In genomic region chr15:77617507-77618285, GRCh38 we compare ENCODE assay signal across 10 cellular contexts. TPM values are rescaled to one million over a fixed set of nuclear protein-coding genes. Genes with fewer than 3 reads are reported as not detected.
DNase-seq lines count a peak whose midpoint lies in the region; ATAC-seq and TF ChIP-seq lines count a peak whose summit lies in the region.
"Had no signal": no experiment of that assay in that cellular context is flagged by ENCODE, and none has a peak within 500 bp of the region (broad histone marks: within the 10 kb centered on the region; RNA-seq: fewer than 3 reads in every experiment).

No MANE protein-coding gene starts in this region.

- TF ChIP-seq POLR2A in transverse colon (IDR thresholded peaks at IDR 0.05) = no peak

- H3K27ac ChIP-seq in heart right ventricle = no peak overlapping the region
- H3K27ac ChIP-seq in transverse colon = no peak overlapping the region
- H3K27ac ChIP-seq: SJCRH30 had no signal

- TF ChIP-seq EP300 in transverse colon (IDR thresholded peaks at IDR 0.05; ENCODE audit: low read depth) = no peak

- peaks cover 0 to 2% (median 0%) of the 10 kb centered on the region in 7 donors for H3K27me3 ChIP-seq in heart right ventricle
- H3K27me3 ChIP-seq in transverse colon = no peaks in the 10 kb centered on the region

- H3K9me3 ChIP-seq in heart right ventricle (no peaks in the 10 kb centered on the region), transverse colon (no peaks in the 10 kb centered on the region)
- H3K9me3 ChIP-seq: SJCRH30 had no signal

- DNase-seq in heart right ventricle = no peak
- DNase-seq in left ventricle myocardium superior = no peak
- peak; percentile 3 for DNase-seq in NOMO-1 treated with DMSO at 0.1 percent for 48 hours (lab: John Stamatoyannopoulos, UW; ENCODE audit: unreplicated experiment)
- peak; percentile 36 for DNase-seq in epithelial cell of esophagus (ENCODE audit: low read depth)
- no peak for DNase-seq in transverse colon
- DNase-seq in stimulated activated CD4-positive, alpha-beta T cell treated with anti-CD3 and anti-CD28 coated beads, Interleukin-4, amount 100 ng/mL, for 1 hour = no peak
- DNase-seq in activated T-cell treated with anti-CD3 and anti-CD28 coated beads, Interleukin-2, amount 50 U/mL, for 1 hour = no peak
- DNase-seq: naive thymus-derived CD8-positive, alpha-beta T cell had no signal

- TF ChIP-seq CTCF in heart right ventricle (IDR thresholded peaks at IDR 0.05) (peak in 5 of 9 donors; percentile 13 to 42 (median 25)), epithelial cell of esophagus (IDR thresholded peaks at IDR 0.05; ENCODE audit: insufficient read depth, low read depth, low read length, missing control alignments) (peak; percentile 57), transverse colon (IDR thresholded peaks at IDR 0.05) (peak in 4 of 5 experiments; percentile 22 to 42 (median 32))

- H3K4me3 ChIP-seq in heart right ventricle (no peak overlapping the region), epithelial cell of esophagus (ENCODE audit: low read length) (no peak overlapping the region), transverse colon (no peak overlapping the region)
- H3K4me3 ChIP-seq: SJCRH30 had no signal

- in situ Hi-C loops in transverse colon (cut with MboI; ENCODE audit: low pct_ligation_motif_present in 1 of 4, low pct_unique_long_range_greater_than_20kb in 1 of 4, low sequenced_read_pairs in 3 of 4) = no loop called here

- H3K4me1 ChIP-seq in heart right ventricle (peaks cover 0 to 6% (median 0%) of the 10 kb centered on the region in 9 donors), transverse colon (no peaks in the 10 kb centered on the region)
- H3K4me1 ChIP-seq: SJCRH30 had no signal

- 88 to 90% methylated on average over 14 of the region's 14 CpGs for WGBS in heart right ventricle, 2 donors
- 79% methylated on average over 14 of the region's 14 CpGs; no CpG with 5 or more reads in 1 of the 2 donors for WGBS in transverse colon (ENCODE audit: low coverage in 1 of 2), 2 donors

- no peaks in the 10 kb centered on the region for H3K36me3 ChIP-seq in heart right ventricle
- H3K36me3 ChIP-seq in transverse colon = no peaks in the 10 kb centered on the region
- H3K36me3 ChIP-seq: SJCRH30 had no signal

- ATAC-seq in heart right ventricle (no peak), left ventricle myocardium superior (no peak), HG02885 (IDR thresholded peaks at IDR 0.05; ENCODE audit: poor library complexity, unreplicated experiment) (no peak)
- ATAC-seq: naive thymus-derived CD8-positive, alpha-beta T cell had no signal

- intact Hi-C loops in heart right ventricle (cut with DNase I) (no loop called here), left ventricle myocardium superior (cut with micrococcal nuclease) (no loop called here), transverse colon (cut with DNase I; ENCODE audit: low total_unique reads) (no loop called here)

RNA-seq across cellular contexts. Expression of gene LINGO1, which starts 15.0 kb away (rescaled TPM):
- total RNA-seq in heart right ventricle (1 to 10 TPM in 7 of 10 donors, under 1 TPM in 3; 0.70 to 2.2 (median 1.3) TPM), left ventricle myocardium superior (1.7 TPM), transverse colon (under 1 TPM in 2 of 4 donors, not detected in 2; 0.27 to 0.95 TPM)
- polyA plus RNA-seq in heart right ventricle = 1 to 10 TPM; 1.3 to 2.7 TPM
- total RNA-seq: naive thymus-derived CD8-positive, alpha-beta T cell had no signal
- polyA plus RNA-seq: naive thymus-derived CD8-positive, alpha-beta T cell had no signal

Comparison
In these comparisons a context has a peak if more than half of its experiments do, and no peak if none do; other contexts are left out.
1. DNase-seq: peak in NOMO-1 treated with DMSO at 0.1 percent for 48 hours (single experiment) and epithelial cell of esophagus (single experiment); none in heart right ventricle (0 of 2), left ventricle myocardium superior (single experiment), transverse colon (single experiment), stimulated activated CD4-positive, alpha-beta T cell treated with anti-CD3 and anti-CD28 coated beads, Interleukin-4, amount 100 ng/mL, for 1 hour (single experiment) and activated T-cell treated with anti-CD3 and anti-CD28 coated beads, Interleukin-2, amount 50 U/mL, for 1 hour (single experiment).
2. Peak in every context shown above with its lines, with median percentiles within 50 percentile points of each other: CTCF ChIP-seq.